15 cellular contexts compared by ENCODE assay signal in genomic region chr17:50913120-50913519, GRCh38.
"Had no signal": no experiment of that assay in that cellular context is flagged by ENCODE, and none has a peak within 500 bp of the region (broad histone marks: within the 10 kb centered on the region; RNA-seq: fewer than 3 reads in every experiment).

No MANE protein-coding gene starts in this region.

- H3K4me2 ChIP-seq: neural progenitor cell had no signal

- H3K36me3 ChIP-seq: adrenal gland, gastroesophageal sphincter, neural progenitor cell, thyroid gland had no signal

- H3K9me3 Mint-ChIP-seq: neural progenitor cell had no signal

- H3K36me3 Mint-ChIP-seq: neural progenitor cell had no signal

- H3K27me3 ChIP-seq: adrenal gland, gastroesophageal sphincter, neural progenitor cell, thyroid gland had no signal

- DNase-seq: activated effector memory CD4-positive, alpha-beta T cell treated with Interleukin-2 at 50 U/mL for 16 hours; activated T-cell treated with anti-CD3 and anti-CD28 coated beads, Interleukin-2, amount 50 U/mL, for 1 hour; adrenal gland; central memory CD4-positive, alpha-beta T cell; effector memory CD4-positive, alpha-beta T cell; left ventricle myocardium superior; mesenchymal stem cell; retina; stimulated activated CD4-positive, alpha-beta T cell treated with anti-CD3 and anti-CD28 coated beads, Interleukin-4, amount 100 ng/mL, for 1 hour; stimulated activated CD8-positive, alpha-beta memory T cell treated with anti-CD3 and anti-CD28 coated beads, Interleukin-4, amount 100 ng/mL, for 48 hours; thyroid gland had no signal

- ATAC-seq: gastroesophageal sphincter, left ventricle myocardium superior had no signal

- H2AFZ ChIP-seq: neural progenitor cell, parathyroid adenoma had no signal

- H3K27ac Mint-ChIP-seq: neural progenitor cell had no signal

- H3K9ac ChIP-seq: neural progenitor cell, parathyroid adenoma had no signal

- H3K4me1 ChIP-seq: adrenal gland had no signal

- H3K9me3 ChIP-seq: adrenal gland, gastroesophageal sphincter, thyroid gland had no signal

- H3K4me3 Mint-ChIP-seq: neural progenitor cell had no signal

- H3K27ac ChIP-seq: adrenal gland, epithelial cell of prostate, gastroesophageal sphincter, neural progenitor cell, parathyroid adenoma, thyroid gland had no signal

- H3K4me3 ChIP-seq: adrenal gland, gastroesophageal sphincter, neural progenitor cell, thyroid gland had no signal
